In the genomic region with DNA sequence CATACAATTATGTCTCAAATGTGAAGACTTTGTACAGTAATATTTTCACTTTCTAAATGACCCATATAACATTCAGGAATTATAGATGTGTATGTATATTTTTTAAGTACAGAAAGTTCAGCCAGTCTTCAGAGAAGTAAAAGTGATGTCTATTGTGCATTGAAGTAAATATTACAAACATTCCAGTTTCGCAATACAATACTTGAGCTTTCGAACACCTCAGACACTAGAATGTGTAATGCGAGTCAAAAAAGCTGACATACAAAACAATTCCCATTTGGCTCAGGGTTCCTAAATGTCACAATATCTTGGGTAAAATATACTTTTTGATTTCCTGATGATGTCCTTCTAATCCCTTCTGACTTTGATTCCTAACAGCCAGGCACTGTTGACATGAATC, we compare ENCODE assay signal across 19 cellular contexts.
DNase-seq lines count a peak whose midpoint lies in the region; ATAC-seq, FAIRE-seq and TF ChIP-seq lines count a peak whose summit lies in the region.
"Had no signal": no experiment of that assay in that cellular context is flagged by ENCODE, and none has a peak within 500 bp of the region (broad histone marks: within the 10 kb centered on the region; RNA-seq: fewer than 3 reads in every experiment).

No MANE protein-coding gene starts in this region.

- POLR2A ChIA-PET in MCF 10A (lab: Yijun Ruan, JAX): interaction anchor here (0.6 kb wide), 1 partner anchor 249 kb away, joined by 3 read pairs; no protein-coding TSS in a partner anchor

- DNase-seq in MCF 10A (ENCODE audit: unreplicated experiment) (peak; percentile 27), breast epithelium (ENCODE audit: low spot score in 2 of 2) (no peak), RWPE2 (ENCODE audit: low spot score) (no peak), epithelial cell of esophagus (ENCODE audit: low read depth) (peak; percentile 17), urothelium cell line (ENCODE audit: low spot score) (no peak)
- no peak for DNase-seq in effector CD8-positive, alpha-beta T cell (lab: John Stamatoyannopoulos, UW)
- no peak for DNase-seq in activated CD8-positive, alpha-beta memory T cell treated with anti-CD3 and anti-CD28 coated beads, Interleukin-2, amount 50 U/mL, for 48 hours
- DNase-seq: COR-L47, GF-D8, HFFc6, MV-4-11, NCI-H1417, NCI-H187 treated with DMSO at 0.1 percent for 48 hours, NCI-H2171, NCI-H446 treated with DMSO at 0.1 percent for 48 hours, NCI-H774, PC-9 had no signal

- H3K9me3 ChIP-seq in breast epithelium: peaks cover 4 to 5% of the 10 kb centered on the region in 2 donors
- no peaks in the 10 kb centered on the region for H3K9me3 ChIP-seq in RWPE2 (ENCODE audit: severe bottlenecking)
- H3K9me3 ChIP-seq: SJSA1 had no signal

- H3K36me3 ChIP-seq in breast epithelium: no peaks in the 10 kb centered on the region
- H3K36me3 ChIP-seq in RWPE2 (ENCODE audit: low read depth): no peaks in the 10 kb centered on the region
- H3K36me3 ChIP-seq: SJSA1 had no signal

- no peak overlapping the region for H3K27ac ChIP-seq in breast epithelium
- no peak overlapping the region for H3K27ac ChIP-seq in RWPE2 (ENCODE audit: poor library complexity, severe bottlenecking)
- H3K27ac ChIP-seq: PC-9, SJSA1 had no signal

- no peak overlapping the region for H3K4me3 Mint-ChIP-seq in MCF 10A (ENCODE audit: unreplicated experiment)
- H3K4me3 Mint-ChIP-seq: HFFc6 had no signal

- peaks cover 4% of the 10 kb centered on the region for H3K4me1 Mint-ChIP-seq in MCF 10A (ENCODE audit: insufficient read depth, unreplicated experiment)

- no TSS peak for BruUV-seq in MCF 10A (replicated peaks; lab: Mats Ljungman, UMichigan)

- H3K4me1 ChIP-seq in breast epithelium (no peaks in the 10 kb centered on the region), RWPE2 (ENCODE audit: insufficient read depth, poor library complexity, severe bottlenecking) (peaks cover 8% of the 10 kb centered on the region)
- H3K4me1 ChIP-seq: SJSA1 had no signal

- H3K27me3 ChIP-seq in breast epithelium (no peaks in the 10 kb centered on the region), RWPE2 (ENCODE audit: insufficient read depth, poor library complexity, severe bottlenecking) (no peaks in the 10 kb centered on the region)

- peaks cover 4% of the 10 kb centered on the region for H3K9me3 Mint-ChIP-seq in MCF 10A (ENCODE audit: unreplicated experiment)
- H3K9me3 Mint-ChIP-seq: HFFc6 had no signal

- no peak overlapping the region for H3K27ac Mint-ChIP-seq in MCF 10A (ENCODE audit: low read depth, unreplicated experiment)
- H3K27ac Mint-ChIP-seq: HFFc6 had no signal

- peak; percentile 76 for ATAC-seq in RWPE2 (ENCODE audit: low read depth)

- TF ChIP-seq CTCF in MCF 10A (IDR thresholded peaks at IDR 0.05; ENCODE audit: unreplicated experiment) (no peak), breast epithelium (IDR thresholded peaks at IDR 0.05) (no peak), RWPE2 (IDR thresholded peaks at IDR 0.05; ENCODE audit: poor library complexity, severe bottlenecking) (no peak), epithelial cell of esophagus (IDR thresholded peaks at IDR 0.05; ENCODE audit: insufficient read depth, low read depth, low read length, missing control alignments) (no peak)

- no peaks in the 10 kb centered on the region for H3K27me3 Mint-ChIP-seq in MCF 10A (ENCODE audit: insufficient read depth, unreplicated experiment)

- no peaks in the 10 kb centered on the region for H3K36me3 Mint-ChIP-seq in MCF 10A (ENCODE audit: insufficient read depth, unreplicated experiment)

- no peak overlapping the region for H3K4me3 ChIP-seq in breast epithelium
- no peak overlapping the region for H3K4me3 ChIP-seq in RWPE2 (ENCODE audit: severe bottlenecking)
- H3K4me3 ChIP-seq in epithelial cell of esophagus (ENCODE audit: low read length): no peak overlapping the region
- H3K4me3 ChIP-seq: PC-9, SJSA1 had no signal

- intact Hi-C loops in MCF 10A (cut with micrococcal nuclease): no loop called here
- intact Hi-C loops in breast epithelium (cut with DNase I; ENCODE audit: low total_unique reads): no loop called here

- FAIRE-seq in urothelium cell line (lab: Jason Lieb, UNC): peak; percentile 17
- FAIRE-seq: GM12892 had no signal

- no peak for TF ChIP-seq POLR2A in breast epithelium (IDR thresholded peaks at IDR 0.05)

- CTCF ChIA-PET in MCF 10A (lab: Yijun Ruan, JAX): no interaction called here

Comparison
In these comparisons a context has a peak if more than half of its experiments do, and no peak if none do; other contexts are left out.
1. DNase-seq: peak in MCF 10A (single experiment) and epithelial cell of esophagus (single experiment); none in breast epithelium (0 of 2), RWPE2 (single experiment), urothelium cell line (single experiment), effector CD8-positive, alpha-beta T cell (single experiment) and activated CD8-positive, alpha-beta memory T cell treated with anti-CD3 and anti-CD28 coated beads, Interleukin-2, amount 50 U/mL, for 48 hours (single experiment).